In genomic region chr18:13613591-13614317, GRCh38 we compare ENCODE assay signal across 9 cellular contexts.
DNase-seq lines count a peak whose midpoint lies in the region; ATAC-seq and TF ChIP-seq lines count a peak whose summit lies in the region.
"Had no signal": no experiment of that assay in that cellular context is flagged by ENCODE, and none has a peak within 500 bp of the region (broad histone marks: within the 10 kb centered on the region; RNA-seq: fewer than 3 reads in every experiment).

No MANE protein-coding gene starts in this region.

- H3K27ac ChIP-seq in heart right ventricle = peak overlapping the region in 7 of 10 donors; percentile 77 to 88 (median 85)

- H3K27me3 ChIP-seq in heart right ventricle = no peaks in the 10 kb centered on the region
- peaks cover 33% of the 10 kb centered on the region for H3K27me3 ChIP-seq in HAP-1 (ENCODE audit: low read depth)

- H3K36me3 ChIP-seq in heart right ventricle = no peaks in the 10 kb centered on the region
- no peaks in the 10 kb centered on the region for H3K36me3 ChIP-seq in HAP-1 (replicated peaks)

- ATAC-seq in heart right ventricle (no peak), esophagus mucosa (peak; percentile 13), GM21360 (IDR thresholded peaks at IDR 0.05; ENCODE audit: unreplicated experiment) (no peak)

- WGBS in heart right ventricle, 2 donors = 94 to 95% methylated on average over 18 of the region's 18 CpGs

- in situ Hi-C loops in HAP-1 (cut with MboI; ENCODE audit: low sequenced_read_pairs) = no loop called here

- H3K4me1 ChIP-seq in heart right ventricle = peaks cover 17 to 81% (median 57%) of the 10 kb centered on the region in 9 donors
- no peaks in the 10 kb centered on the region for H3K4me1 ChIP-seq in HAP-1

- DNase-seq in heart right ventricle (no peak), cardiac septum (ENCODE audit: low spot score) (no peak), NCI-H510A treated with DMSO at 0.1 percent for 48 hours (lab: John Stamatoyannopoulos, UW) (peak; percentile 21), ureter (ENCODE audit: low spot score) (peak; percentile 37), middle frontal gyrus (ENCODE audit: extremely low spot score, low spot score) (no peak), HAP-1 (ENCODE audit: low spot score in 2 of 2) (no peak)
- DNase-seq: COR-L47 had no signal

- H3K9me3 ChIP-seq in heart right ventricle (no peaks in the 10 kb centered on the region), HAP-1 (no peaks in the 10 kb centered on the region)

- H3K4me3 ChIP-seq in heart right ventricle (no peak overlapping the region), HAP-1 (no peak overlapping the region)

- TF ChIP-seq CTCF in heart right ventricle (IDR thresholded peaks at IDR 0.05) = no peak

- intact Hi-C loops in heart right ventricle (cut with DNase I) (loop anchor here in 6 of 10 donors (2.0 to 10.0 kb wide), 6 partner anchors 46 to 396 kb away; partner anchors contain the start of gene LDLRAD4 (in 3 of the 6)), cardiac septum (cut with DNase I) (loop anchor here (1.0 to 10.0 kb wide), 2 partner anchors 179 to 395 kb away; partner anchors contain the start of gene LDLRAD4)

Comparison
In these comparisons a context has a peak if more than half of its experiments do, and no peak if none do; other contexts are left out.
1. DNase-seq: peak in NCI-H510A treated with DMSO at 0.1 percent for 48 hours (single experiment) and ureter (single experiment); none in heart right ventricle (0 of 2), cardiac septum (single experiment), middle frontal gyrus (single experiment) and HAP-1 (0 of 2).